16 cellular contexts compared by ENCODE assay signal in the genomic region with DNA sequence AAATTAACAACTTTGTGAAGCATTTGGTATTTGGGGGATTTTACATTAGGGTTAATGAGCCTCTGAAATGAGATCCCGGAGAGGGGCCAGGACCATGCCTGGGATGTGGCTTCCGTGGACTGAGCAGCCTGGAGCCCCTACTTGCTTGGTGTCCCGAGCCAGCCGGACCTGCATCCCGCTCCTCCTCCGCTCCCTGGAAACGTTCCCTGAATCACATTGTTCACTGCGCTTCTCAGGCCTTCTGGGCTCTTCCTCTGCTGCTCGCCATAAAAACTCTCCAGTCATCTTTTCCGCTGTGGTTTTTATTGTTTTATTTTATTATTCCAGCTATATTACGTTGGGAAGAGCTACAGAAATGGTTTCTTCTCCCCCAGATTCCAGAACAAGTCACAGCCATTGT. TPM values are rescaled to one million over a fixed set of nuclear protein-coding genes. Genes with fewer than 3 reads are reported as not detected.
DNase-seq lines count a peak whose midpoint lies in the region; ATAC-seq and TF ChIP-seq lines count a peak whose summit lies in the region.
"Had no signal": no experiment of that assay in that cellular context is flagged by ENCODE, and none has a peak within 500 bp of the region (broad histone marks: within the 10 kb centered on the region; RNA-seq: fewer than 3 reads in every experiment).

No MANE protein-coding gene starts in this region.

- intact Hi-C loops in uterus (cut with DNase I; ENCODE audit: low total_unique reads) (no loop called here), sciatic nerve (cut with DNase I) (no loop called here)

- peaks cover 6% of the 10 kb centered on the region for H3K36me3 Mint-ChIP-seq in mesothelial cell of epicardium

- H3K79me2 ChIP-seq in hepatocyte = no peaks in the 10 kb centered on the region

- peaks cover 18% of the 10 kb centered on the region for H3K9me3 Mint-ChIP-seq in mesothelial cell of epicardium

- no peak overlapping the region for H3K4me3 Mint-ChIP-seq in mesothelial cell of epicardium
- H3K4me3 Mint-ChIP-seq: B cell; CD8-positive, alpha-beta T cell; GM23338 had no signal

- H3K27ac ChIP-seq in SK-N-MC = peak overlapping the region; percentile 99
- peak overlapping the region; percentile 91 for H3K27ac ChIP-seq in hepatocyte
- H3K27ac ChIP-seq in uterus = peak overlapping the region; percentile 81 to 93
- H3K27ac ChIP-seq: BLaER1 treated with 17β-estradiol and CSF1 and Interleukin-3, amounts not matched to agents 10 nM and 100 nM had no signal

- H3K9me2 ChIP-seq in hepatocyte (replicated peaks; ENCODE audit: insufficient read depth) = no peaks in the 10 kb centered on the region

- DNase-seq in SK-N-MC (ENCODE audit: low read depth, low spot score) (no peak), hepatocyte (ENCODE audit: low spot score) (no peak), mesothelial cell of epicardium (ENCODE audit: low spot score in 2 of 2, unreplicated experiment in 2 of 2) (no peak), uterus (peak; percentile 70 to 80), sciatic nerve (ENCODE audit: low spot score) (no peak)
- no peak for DNase-seq in stimulated activated CD4-positive, alpha-beta T cell treated with anti-CD3 and anti-CD28 coated beads, Interleukin-4, amount 100 ng/mL, for 1 hour
- DNase-seq: Calu3; CD8-positive, alpha-beta T cell; DMS 273 treated with DMSO at 0.1 percent for 48 hours; DMS53; DND-41 had no signal

- TF ChIP-seq CTCF in hepatocyte (IDR thresholded peaks at IDR 0.05; ENCODE audit: poor library complexity) (no peak), mesothelial cell of epicardium (IDR thresholded peaks at IDR 0.05; ENCODE audit: unreplicated experiment) (no peak), uterus (IDR thresholded peaks at IDR 0.05) (no peak)

- peaks cover 42% of the 10 kb centered on the region for H3K4me1 Mint-ChIP-seq in mesothelial cell of epicardium
- H3K4me1 Mint-ChIP-seq: B cell had no signal

- ATAC-seq in HG02571 (IDR thresholded peaks at IDR 0.05; ENCODE audit: unreplicated experiment) = no peak
- no peak for ATAC-seq in sciatic nerve
- ATAC-seq: CD8-positive, alpha-beta T cell; HCT116 had no signal

- peak overlapping the region; percentile 80 for H3K9ac ChIP-seq in SK-N-MC (ENCODE audit: insufficient read length)
- H3K9ac ChIP-seq: BLaER1 treated with 17β-estradiol and CSF1 and Interleukin-3, amounts not matched to agents 10 nM and 100 nM had no signal

- H3K4me3 ChIP-seq in SK-N-MC (peak overlapping the region; percentile 65), hepatocyte (no peak overlapping the region), uterus (no peak overlapping the region)
- H3K4me3 ChIP-seq: BLaER1 treated with 17β-estradiol and CSF1 and Interleukin-3, amounts not matched to agents 10 nM and 100 nM; GM23338 had no signal

- no peaks in the 10 kb centered on the region for H3K27me3 ChIP-seq in hepatocyte
- H3K27me3 ChIP-seq in uterus = no peaks in the 10 kb centered on the region
- H3K27me3 ChIP-seq: BLaER1 treated with 17β-estradiol and CSF1 and Interleukin-3, amounts not matched to agents 10 nM and 100 nM had no signal

- peak overlapping the region; percentile 66 for H3K27ac Mint-ChIP-seq in mesothelial cell of epicardium
- H3K27ac Mint-ChIP-seq: B cell; CD8-positive, alpha-beta T cell; GM23338 had no signal

- no peaks in the 10 kb centered on the region; the same call in 1 of the 2 replicates for H3K9me3 ChIP-seq in SK-N-MC (ENCODE audit: low read depth, low read length)
- no peaks in the 10 kb centered on the region for H3K9me3 ChIP-seq in hepatocyte (ENCODE audit: low read depth)
- H3K9me3 ChIP-seq in uterus = no peaks in the 10 kb centered on the region

- H2AFZ ChIP-seq in hepatocyte = no peak overlapping the region
- H2AFZ ChIP-seq: GM23338 had no signal

- TF ChIP-seq POLR2A in uterus (IDR thresholded peaks at IDR 0.05) = no peak

- WGBS in hepatocyte (ENCODE audit: low lambda C conversion rate, missing lambda C conversion rate) = 80% methylated on average over 11 of the region's 11 CpGs

- H3K36me3 ChIP-seq in SK-N-MC (ENCODE audit: insufficient read depth, low read length) (no peaks in the 10 kb centered on the region; the same call in 1 of the 2 replicates), hepatocyte (replicated peaks; ENCODE audit: insufficient read depth, low read depth) (no peaks in the 10 kb centered on the region), uterus (no peaks in the 10 kb centered on the region)
- H3K36me3 ChIP-seq: BLaER1 treated with 17β-estradiol and CSF1 and Interleukin-3, amounts not matched to agents 10 nM and 100 nM had no signal

- H3K4me1 ChIP-seq in hepatocyte (ENCODE audit: insufficient read depth) = peaks cover 44% of the 10 kb centered on the region
- H3K4me1 ChIP-seq in uterus = peaks cover 11 to 24% of the 10 kb centered on the region in 2 donors

- no peak overlapping the region for H3K4me2 ChIP-seq in hepatocyte
- H3K4me2 ChIP-seq: GM23338 had no signal

- no peaks in the 10 kb centered on the region for H3K27me3 Mint-ChIP-seq in mesothelial cell of epicardium (ENCODE audit: low read depth)
- H3K27me3 Mint-ChIP-seq: B cell had no signal

- no peaks in the 10 kb centered on the region for H4K20me1 ChIP-seq in hepatocyte (ENCODE audit: insufficient read depth, poor library complexity, severe bottlenecking)
- H4K20me1 ChIP-seq: BLaER1 treated with 17β-estradiol and CSF1 and Interleukin-3, amounts not matched to agents 10 nM and 100 nM had no signal

RNA-seq across cellular contexts. Expression of a gene that starts 13.3 kb away (rescaled TPM):
- 6.6 and 7.9 TPM in 2 replicates for total RNA-seq in hepatocyte
- 3.1 and 4.0 TPM in 2 replicates for polyA plus RNA-seq in hepatocyte
- 30.5 to 35.1 TPM (median 31.9 TPM) in 3 replicates for total RNA-seq in mesothelial cell of epicardium
- total RNA-seq in uterus = 10 to 100 TPM in 2 of 4 donors, 1 to 10 TPM in 2; 2.6 to 19.4 (median 10.9) TPM
- 7.2 TPM for total RNA-seq in sciatic nerve

Comparison
In these comparisons a context has a peak if more than half of its experiments do, and no peak if none do; other contexts are left out.
1. DNase-seq: peak in uterus (2 of 2); none in SK-N-MC (single experiment), hepatocyte (single experiment), mesothelial cell of epicardium (0 of 2), stimulated activated CD4-positive, alpha-beta T cell treated with anti-CD3 and anti-CD28 coated beads, Interleukin-4, amount 100 ng/mL, for 1 hour (single experiment) and sciatic nerve (single experiment).
2. Peak in every context shown above with its lines, with median percentiles within 50 percentile points of each other: H3K27ac ChIP-seq.